In genomic region chr2:240872317-240873097, GRCh38 we compare ENCODE assay signal across 2 cellular contexts.
TF ChIP-seq lines count a peak whose summit lies in the region.

No MANE protein-coding gene starts in this region.

TF ChIP-seq in SK-N-SH, 30 proteins besides CTCF, POLR2A, EP300 and RAD21 (continued from another document):
- TF ChIP-seq SIN3A (IDR thresholded peaks at IDR 0.05; ENCODE audit: borderline replicate concordance, low read depth, low read length) (no peak), MEF2A (IDR thresholded peaks at IDR 0.05; ENCODE audit: borderline replicate concordance, low read depth) (no peak), TCF12 (IDR thresholded peaks at IDR 0.05) (no peak), USF1 (IDR thresholded peaks at IDR 0.05; ENCODE audit: borderline replicate concordance, low read depth) (no peak), IRF3 (IDR thresholded peaks at IDR 0.05; ENCODE audit: low read depth, low read length) (no peak), TAF1 (IDR thresholded peaks at IDR 0.05; ENCODE audit: borderline replicate concordance, low read depth, low read length) (no peak), NFIC (IDR thresholded peaks at IDR 0.05; ENCODE audit: borderline replicate concordance) (no peak), JUND (IDR thresholded peaks at IDR 0.05) (no peak), FOSL2 (IDR thresholded peaks at IDR 0.05; ENCODE audit: borderline replicate concordance, low read depth) (no peak), SMC3 (IDR thresholded peaks at IDR 0.05; ENCODE audit: low read depth, low read length) (no peak), POLR2AphosphoS5 (IDR thresholded peaks at IDR 0.05; ENCODE audit: low read depth, low read length) (no peak), ELF1 (IDR thresholded peaks at IDR 0.05) (no peak)

TF ChIP-seq in SK-N-SH treated with all-trans-retinoic acid at 6 μM for 48 hours, 23 proteins besides CTCF, POLR2A, EP300 and RAD21 (continued from another document):
- TF ChIP-seq TSHZ2 (CRISPR knock-in tag; IDR thresholded peaks at IDR 0.05) (no peak), PPARA (CRISPR knock-in tag; IDR thresholded peaks at IDR 0.05; ENCODE audit: borderline replicate concordance) (no peak), ZFP30 (CRISPR knock-in tag; IDR thresholded peaks at IDR 0.05) (no peak), ARNTL (CRISPR knock-in tag; IDR thresholded peaks at IDR 0.05; ENCODE audit: borderline replicate concordance, low read depth) (no peak), ZNF8 (CRISPR knock-in tag; IDR thresholded peaks at IDR 0.05) (no peak), RARB (CRISPR knock-in tag; IDR thresholded peaks at IDR 0.05) (no peak), ESRRG (CRISPR knock-in tag; IDR thresholded peaks at IDR 0.05) (no peak), POU6F1 (CRISPR knock-in tag; IDR thresholded peaks at IDR 0.05; ENCODE audit: borderline replicate concordance, low read depth) (no peak), SNAI2 (CRISPR knock-in tag; IDR thresholded peaks at IDR 0.05) (no peak), ZNF70 (CRISPR knock-in tag; IDR thresholded peaks at IDR 0.05) (no peak), CREB5 (CRISPR knock-in tag; IDR thresholded peaks at IDR 0.05; ENCODE audit: low read depth) (no peak), CSRNP3 (CRISPR knock-in tag; IDR thresholded peaks at IDR 0.05) (no peak), TCF4 (CRISPR knock-in tag; IDR thresholded peaks at IDR 0.05; ENCODE audit: borderline replicate concordance) (no peak), TOX (CRISPR knock-in tag; IDR thresholded peaks at IDR 0.05; ENCODE audit: borderline replicate concordance) (no peak)
TF ChIP-seq in SK-N-SH treated with all-trans-retinoic acid at 6 μM for 48 hours: peak in this region for 0.
